Comparison of ENCODE assay signal across 21 cellular contexts in genomic region chr20:44431118-44431501, GRCh38.
"Had no signal": no experiment of that assay in that cellular context is flagged by ENCODE, and none has a peak within 500 bp of the region (broad histone marks: within the 10 kb centered on the region; RNA-seq: fewer than 3 reads in every experiment).

No MANE protein-coding gene starts in this region.

- H3K4me3 ChIP-seq: SJSA1, SK-N-MC had no signal

- FAIRE-seq: RCC 7860 had no signal

- H3K36me3 ChIP-seq: SJSA1 had no signal

- DNase-seq: KBM-7, MV-4-11, NCI-H1048, NCI-H1105, NCI-H1417, NCI-H1436 treated with DMSO at 0.1 percent for 48 hours, NCI-H1694, NCI-H187 treated with DMSO at 0.1 percent for 48 hours, NCI-H2029 treated with DMSO at 0.1 percent for 48 hours, NCI-H2171 treated with DMSO at 0.1 percent for 48 hours, NCI-H345, NCI-H446 treated with DMSO at 0.1 percent for 48 hours, NCI-H510A treated with DMSO at 0.1 percent for 48 hours, NCI-H526 treated with DMSO at 0.1 percent for 48 hours, NCI-H748 treated with DMSO at 0.1 percent for 48 hours, Right ventricle myocardium superior, RPMI8226, SIG-M5 had no signal

- H3K9me3 ChIP-seq: SJSA1 had no signal

- H3K27ac ChIP-seq: SJSA1, SK-N-MC had no signal

- H3K4me1 ChIP-seq: SJSA1 had no signal
